Comparison of ENCODE assay signal across 19 cellular contexts in the genomic region with DNA sequence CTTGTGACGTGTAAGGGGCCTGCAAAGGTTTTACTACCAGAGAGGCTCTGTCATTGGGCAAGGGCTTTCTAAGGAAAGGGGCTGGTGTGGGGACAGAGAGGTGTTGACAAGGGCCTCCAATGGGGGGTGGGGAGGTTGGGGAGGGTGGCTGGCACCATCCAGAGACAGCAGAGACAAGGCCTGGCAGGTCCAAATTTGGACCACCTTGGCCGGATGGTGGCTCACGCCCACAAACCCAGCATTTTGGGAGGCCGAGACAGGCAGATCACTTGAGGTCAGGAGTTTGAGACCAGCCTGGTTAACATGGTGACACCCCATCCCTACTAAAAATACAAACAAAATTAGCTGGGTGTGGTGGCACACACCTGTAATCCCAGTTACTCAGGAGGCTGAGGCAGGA. TPM values are rescaled to one million over a fixed set of nuclear protein-coding genes. Genes with fewer than 3 reads are reported as not detected.
"Had no signal": no experiment of that assay in that cellular context is flagged by ENCODE, and none has a peak within 500 bp of the region (broad histone marks: within the 10 kb centered on the region; RNA-seq: fewer than 3 reads in every experiment).

No MANE protein-coding gene starts in this region.

- H3K27ac Mint-ChIP-seq: activated CD4-positive, alpha-beta memory T cell treated with anti-CD3 and anti-CD28 coated beads, Interleukin-2, amount 10 ng/mL, durations not matched to agents 7 days and 5 days; activated CD4-positive, alpha-beta T cell treated with anti-CD3 and anti-CD28 coated beads, Interleukin-2, amount 10 ng/mL, durations not matched to agents 7 days and 5 days; activated naive CD8-positive, alpha-beta T cell treated with anti-CD3 and anti-CD28 coated beads, Interleukin-2, amount 10 ng/mL, durations not matched to agents 7 days and 5 days had no signal

- H3K27ac ChIP-seq: adrenal gland, breast epithelium, SK-N-MC had no signal

- H3K9me3 ChIP-seq: adrenal gland, breast epithelium, MG63 had no signal

- H3K9me3 Mint-ChIP-seq: activated CD4-positive, alpha-beta memory T cell treated with anti-CD3 and anti-CD28 coated beads, Interleukin-2, amount 10 ng/mL, durations not matched to agents 7 days and 5 days; activated CD4-positive, alpha-beta T cell treated with anti-CD3 and anti-CD28 coated beads, Interleukin-2, amount 10 ng/mL, durations not matched to agents 7 days and 5 days; activated naive CD8-positive, alpha-beta T cell treated with anti-CD3 and anti-CD28 coated beads, Interleukin-2, amount 10 ng/mL, durations not matched to agents 7 days and 5 days had no signal

- ATAC-seq: PC-3 had no signal

- H3K4me3 ChIP-seq: adrenal gland, breast epithelium, MG63, SK-N-MC had no signal

- DNase-seq: activated CD4-positive, alpha-beta memory T cell treated with anti-CD3 and anti-CD28 coated beads, Interleukin-2, amount 10 ng/mL, durations not matched to agents 7 days and 5 days; activated CD4-positive, alpha-beta T cell treated with anti-CD3 and anti-CD28 coated beads, Interleukin-2, amount 10 ng/mL, durations not matched to agents 7 days and 5 days; activated CD4-positive, CD25-positive, alpha-beta regulatory T cell; activated naive CD4-positive, alpha-beta T cell treated with anti-CD3 and anti-CD28 coated beads, Interleukin-2, amount 50 U/mL, for 16 hours; activated naive CD8-positive, alpha-beta T cell treated with anti-CD3 and anti-CD28 coated beads, Interleukin-2, amount 10 ng/mL, durations not matched to agents 7 days and 5 days; activated T-cell treated with anti-CD3 and anti-CD28 coated beads for 4 hours; adrenal gland; anterior cingulate cortex; caudate nucleus; MG63; NCI-H1417 treated with DMSO at 0.1 percent for 48 hours; NCI-H1694 treated with DMSO at 0.1 percent for 48 hours; NCI-H2081; NCI-H446; PC-3; T-helper 9 cell had no signal

RNA-seq across cellular contexts. Expression of a gene that starts 2.2 kb away (rescaled TPM):
- total RNA-seq: activated CD8-positive, alpha-beta memory T cell treated with anti-CD3 and anti-CD28 coated beads for 36 hours; PC-3 had no signal
